7 cellular contexts compared by ENCODE assay signal in the genomic region with DNA sequence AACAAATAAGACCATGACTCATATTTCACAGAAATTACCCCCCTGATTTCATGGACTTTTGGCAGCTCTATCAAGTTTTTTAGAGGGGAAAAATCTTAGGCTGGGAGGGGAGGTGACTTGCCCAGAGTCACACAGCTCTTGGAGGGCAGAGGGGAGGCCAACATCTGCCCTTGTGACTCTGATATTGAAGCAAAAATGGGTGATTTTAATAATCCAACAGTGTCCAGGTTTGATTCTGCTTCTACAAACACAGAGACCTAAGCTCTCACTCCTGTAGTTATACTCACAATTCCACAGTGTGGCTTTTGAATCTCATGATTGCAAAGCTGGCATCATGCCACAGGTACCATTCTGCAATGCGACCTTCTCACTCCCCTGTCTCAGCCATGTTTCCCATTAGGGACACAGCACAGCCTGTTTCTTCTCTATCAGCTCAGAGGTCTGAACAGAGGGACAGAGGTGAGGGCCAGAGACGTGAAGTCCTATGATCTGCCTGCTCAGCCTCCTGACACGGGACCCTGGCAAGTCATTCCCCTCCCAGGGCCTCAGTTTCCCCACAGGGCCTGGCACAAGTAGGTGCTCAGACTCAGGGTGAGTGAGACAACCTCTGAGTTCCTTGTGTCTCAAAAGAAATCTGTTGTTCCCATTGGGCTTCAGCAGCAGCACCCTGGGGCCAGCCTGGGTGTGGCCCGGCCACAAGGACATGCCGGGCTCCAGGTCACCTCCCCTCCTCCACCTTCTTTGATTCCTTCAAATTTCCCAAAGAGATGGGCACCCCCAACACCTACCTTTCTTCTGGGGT. TPM values are rescaled to one million over a fixed set of nuclear protein-coding genes. Genes with fewer than 3 reads are reported as not detected.
DNase-seq lines count a peak whose midpoint lies in the region; ATAC-seq and TF ChIP-seq lines count a peak whose summit lies in the region.

No MANE protein-coding gene starts in this region.

- DNase-seq in NCI-H1105 (lab: John Stamatoyannopoulos, UW) (peak; percentile 45), lung (ENCODE audit: low spot score) (no peak), upper lobe of right lung (no peak), occipital lobe (lab: John Stamatoyannopoulos, UW) (no peak), GM13976 (ENCODE audit: low spot score) (no peak)
- DNase-seq in central memory CD8-positive, alpha-beta T cell (ENCODE audit: low spot score in 2 of 2): no peak

- 0 to 1% methylated on average over 5 of the region's 5 CpGs for WGBS in lung, 2 donors

- H3K36me3 ChIP-seq in lung (ENCODE audit: control insufficient read depth in 2 of 2, insufficient read depth in 2 of 2, low read length in 2 of 2) (peaks cover 0 to 6% of the 10 kb centered on the region in 2 donors), upper lobe of right lung (peaks cover 3% of the 10 kb centered on the region)

- TF ChIP-seq CTCF in lung (IDR thresholded peaks at IDR 0.05; ENCODE audit: control extremely low read depth, extremely low read depth): no peak
- no peak for TF ChIP-seq CTCF in upper lobe of right lung (IDR thresholded peaks at IDR 0.05)
- TF ChIP-seq CTCF in GM13976 (IDR thresholded peaks at IDR 0.05; ENCODE audit: borderline replicate concordance, control extremely low read depth, extremely low read depth, insufficient read depth, missing control alignments): no peak

- ATAC-seq in GM18909 (IDR thresholded peaks at IDR 0.05; ENCODE audit: poor library complexity, unreplicated experiment) (peak; percentile 3), lung (ENCODE audit: insufficient read depth, low FRiP score) (peak; percentile 4), upper lobe of right lung (peak; percentile 51)
- no peak for ATAC-seq in central memory CD8-positive, alpha-beta T cell (replicated peaks; ENCODE audit: extremely low read depth, poor library complexity, severe bottlenecking)

- H3K4me3 ChIP-seq in lung (peak overlapping the region; percentile 82), upper lobe of right lung (peak overlapping the region; percentile 69)

- no peaks in the 10 kb centered on the region for H3K9me3 Mint-ChIP-seq in central memory CD8-positive, alpha-beta T cell

- peaks cover 22% of the 10 kb centered on the region for H3K36me3 Mint-ChIP-seq in central memory CD8-positive, alpha-beta T cell (ENCODE audit: insufficient read depth)

- H3K27me3 Mint-ChIP-seq in central memory CD8-positive, alpha-beta T cell: no peaks in the 10 kb centered on the region

- peaks cover 15 to 16% of the 10 kb centered on the region in 2 donors for H3K4me1 ChIP-seq in lung (ENCODE audit: control insufficient read depth in 2 of 2, insufficient read depth in 2 of 2, low read length in 2 of 2)
- H3K4me1 ChIP-seq in upper lobe of right lung: peaks cover 48% of the 10 kb centered on the region

- peak overlapping the region; percentile 95 to 96 for H3K27ac ChIP-seq in lung (ENCODE audit: low read depth in 1 of 2, low read length in 1 of 2)
- peak overlapping the region; percentile 90 for H3K27ac ChIP-seq in upper lobe of right lung

- intact Hi-C loops in upper lobe of right lung (cut with DNase I): no loop called here

- in situ Hi-C loops in GM13976 (cut with MboI; ENCODE audit: low sequenced_read_pairs, unreplicated experiment): no loop called here

- H3K27me3 ChIP-seq in lung (ENCODE audit: control insufficient read depth, insufficient read depth) (no peaks in the 10 kb centered on the region), upper lobe of right lung (no peaks in the 10 kb centered on the region)

- peak overlapping the region; percentile 99 for H3K4me3 Mint-ChIP-seq in central memory CD8-positive, alpha-beta T cell

- H3K4me1 Mint-ChIP-seq in central memory CD8-positive, alpha-beta T cell: peaks cover 68% of the 10 kb centered on the region

- H3K9me3 ChIP-seq in lung (ENCODE audit: control insufficient read depth in 2 of 2, insufficient read depth in 1 of 2, low read length in 1 of 2) (no peaks in the 10 kb centered on the region), upper lobe of right lung (no peaks in the 10 kb centered on the region)

- peak overlapping the region; percentile 94 for H3K27ac Mint-ChIP-seq in central memory CD8-positive, alpha-beta T cell (ENCODE audit: low read depth)

RNA-seq across cellular contexts. Expression of a gene that starts 0.8 kb away (rescaled TPM):
- total RNA-seq in lung: 10 to 100 TPM; 36.3 to 46.3 TPM
- polyA plus RNA-seq in lung: 10 to 100 TPM; 29.5 to 34.4 TPM
- 51.6 TPM for total RNA-seq in upper lobe of right lung
- total RNA-seq in occipital lobe: 7.0 TPM

RNA-seq across cellular contexts. Expression of a gene that starts 14.4 kb away (rescaled TPM):
- total RNA-seq in lung (10 to 100 TPM; 32.3 to 75.0 TPM), upper lobe of right lung (92.8 TPM), occipital lobe (1.4 TPM)
- 10 to 100 TPM; 39.6 to 60.8 TPM for polyA plus RNA-seq in lung

RNA-seq across cellular contexts. Expression of a gene that starts 36.9 kb away (rescaled TPM):
- total RNA-seq in lung (10 to 100 TPM in 1 of 2 donors, 1 to 10 TPM in 1; 9.8 to 15.9 TPM), upper lobe of right lung (14.3 TPM), occipital lobe (10.5 TPM)
- 1 to 10 TPM; 5.9 to 8.4 TPM for polyA plus RNA-seq in lung

Comparison
In these comparisons a context has a peak if more than half of its experiments do, and no peak if none do; other contexts are left out.
1. RNA of a gene that starts 14.4 kb away (total RNA-seq): 92.8 TPM in upper lobe of right lung (single experiment) and 32.3 to 75.0 TPM in lung; 1.4 TPM in occipital lobe (single experiment); every median in the first group is over 10 times any median in the second.